ENCODE assay signal across 24 cellular contexts in genomic region chr13:32178763-32179162, GRCh38.
"Had no signal": no experiment of that assay in that cellular context is flagged by ENCODE, and none has a peak within 500 bp of the region (broad histone marks: within the 10 kb centered on the region; RNA-seq: fewer than 3 reads in every experiment).

No MANE protein-coding gene starts in this region.

- H3K4me3 Mint-ChIP-seq: activated T-cell treated with anti-CD3 and anti-CD28 coated beads, Interleukin-2, amount 50 U/mL, for 24 hours; activated T-helper 17 cell treated with anti-CD3 and anti-CD28 coated beads, Interleukin-2, amount 50 U/mL, for 72 hours; nephron; stimulated activated naive CD8-positive, alpha-beta T cell treated with anti-CD3 and anti-CD28 coated beads, Interleukin-15, Interleukin-2, amounts not matched to agents 100 ng/mL and 50 ng/mL, for 24 hours; T-helper 2 cell treated with Interferon-gamma antibody and Interleukin-4, amounts not matched to agents 5 μg/mL and 100 μg/mL, for 36 hours had no signal

- H3K27ac Mint-ChIP-seq: activated naive CD4-positive, alpha-beta T cell treated with anti-CD3 and anti-CD28 coated beads, Interleukin-2, amount 50 U/mL, for 72 hours; activated T-cell treated with anti-CD3 and anti-CD28 coated beads, Interleukin-2, amount 50 U/mL, for 24 hours; activated T-helper 17 cell treated with anti-CD3 and anti-CD28 coated beads, Interleukin-2, amount 50 U/mL, for 72 hours; stimulated activated naive CD8-positive, alpha-beta T cell treated with anti-CD3 and anti-CD28 coated beads, Interleukin-15, Interleukin-2, amounts not matched to agents 100 ng/mL and 50 ng/mL, for 24 hours; T-helper 2 cell treated with Interferon-gamma antibody and Interleukin-4, amounts not matched to agents 5 μg/mL and 100 μg/mL, for 36 hours had no signal

- H3K27ac ChIP-seq: ascending aorta, brain microvascular endothelial cell, foreskin keratinocyte, left ventricle myocardium inferior, neutrophil, ovary, psoas muscle, thyroid gland, WERI-Rb-1 had no signal

- H3K4me1 ChIP-seq: ascending aorta, psoas muscle, thyroid gland had no signal

- H3K36me3 ChIP-seq: brain microvascular endothelial cell, ovary, thyroid gland had no signal

- H3K9me3 Mint-ChIP-seq: activated naive CD4-positive, alpha-beta T cell treated with anti-CD3 and anti-CD28 coated beads, Interleukin-2, amount 50 U/mL, for 72 hours; activated T-cell treated with anti-CD3 and anti-CD28 coated beads, Interleukin-2, amount 50 U/mL, for 24 hours; activated T-helper 17 cell treated with anti-CD3 and anti-CD28 coated beads, Interleukin-2, amount 50 U/mL, for 72 hours; nephron; stimulated activated naive CD8-positive, alpha-beta T cell treated with anti-CD3 and anti-CD28 coated beads, Interleukin-15, Interleukin-2, amounts not matched to agents 100 ng/mL and 50 ng/mL, for 24 hours; T-helper 2 cell treated with Interferon-gamma antibody and Interleukin-4, amounts not matched to agents 5 μg/mL and 100 μg/mL, for 36 hours had no signal

- ATAC-seq: activated naive CD4-positive, alpha-beta T cell treated with anti-CD3 and anti-CD28 coated beads, Interleukin-2, amount 50 U/mL, for 72 hours; activated T-helper 17 cell treated with anti-CD3 and anti-CD28 coated beads, Interleukin-2, amount 50 U/mL, for 72 hours; foreskin keratinocyte; psoas muscle; right cardiac atrium had no signal

- H3K4me1 Mint-ChIP-seq: activated T-helper 17 cell treated with anti-CD3 and anti-CD28 coated beads, Interleukin-2, amount 50 U/mL, for 72 hours had no signal

- H3K9me3 ChIP-seq: ascending aorta, left ventricle myocardium inferior, neutrophil, ovary, psoas muscle, thyroid gland had no signal

- H3K36me3 Mint-ChIP-seq: activated naive CD4-positive, alpha-beta T cell treated with anti-CD3 and anti-CD28 coated beads, Interleukin-2, amount 50 U/mL, for 72 hours had no signal

- H3K27me3 ChIP-seq: ascending aorta, brain microvascular endothelial cell, neutrophil, ovary, thyroid gland had no signal

- DNase-seq: activated CD4-positive, alpha-beta T cell treated with anti-CD3 and anti-CD28 coated beads for 1 hour; activated CD8-positive, alpha-beta memory T cell treated with anti-CD3 and anti-CD28 coated beads for 24 hours; activated CD8-positive, alpha-beta memory T cell treated with anti-CD3 and anti-CD28 coated beads, Interleukin-2, amount 50 U/mL, for 4 hours; activated T-cell treated with anti-CD3 and anti-CD28 coated beads, Interleukin-2, amount 50 U/mL, for 24 hours; brain microvascular endothelial cell; central memory CD4-positive, alpha-beta T cell; dermis blood vessel endothelial cell; effector memory CD4-positive, alpha-beta T cell; foreskin keratinocyte; left ventricle myocardium inferior; ovary; psoas muscle; right cardiac atrium; stimulated activated CD4-positive, alpha-beta T cell treated with anti-CD3 and anti-CD28 coated beads, Interleukin-1b, Interleukin-23, amount 100 ng/mL, for 48 hours; substantia nigra; thyroid gland; WERI-Rb-1 had no signal

- H3K4me3 ChIP-seq: ascending aorta, left ventricle myocardium inferior, ovary, psoas muscle, thyroid gland had no signal

- H3K27me3 Mint-ChIP-seq: activated T-cell treated with anti-CD3 and anti-CD28 coated beads, Interleukin-2, amount 50 U/mL, for 24 hours; activated T-helper 17 cell treated with anti-CD3 and anti-CD28 coated beads, Interleukin-2, amount 50 U/mL, for 72 hours; stimulated activated naive CD8-positive, alpha-beta T cell treated with anti-CD3 and anti-CD28 coated beads, Interleukin-15, Interleukin-2, amounts not matched to agents 100 ng/mL and 50 ng/mL, for 24 hours had no signal
